Comparison of ENCODE assay signal across 11 cellular contexts in genomic region chr17:39867891-39868553, GRCh38. TPM values are rescaled to one million over a fixed set of nuclear protein-coding genes. Genes with fewer than 3 reads are reported as not detected.
DNase-seq lines count a peak whose midpoint lies in the region; ATAC-seq and TF ChIP-seq lines count a peak whose summit lies in the region.
"Had no signal": no experiment of that assay in that cellular context is flagged by ENCODE, and none has a peak within 500 bp of the region (broad histone marks: within the 10 kb centered on the region; RNA-seq: fewer than 3 reads in every experiment).

Gene ZPBP2, plus strand, starts transcription at chr17:39868202. Its CDS starts 153 bp downstream, at chr17:39868355.

- H3K36me3 ChIP-seq in adrenal gland (replicated peaks in 1 of 2): no peaks in the 10 kb centered on the region

- intact Hi-C loops in adrenal gland (cut with DNase I): no loop called here

- H3K27ac Mint-ChIP-seq in T-helper 17 cell: peak within 1 kb of the TSS; percentile 97
- peak within 1 kb of the TSS; percentile 99 for H3K27ac Mint-ChIP-seq in activated naive CD8-positive, alpha-beta T cell

- H3K27me3 ChIP-seq in adrenal gland: peaks cover 64% of the 10 kb centered on the region

- peaks cover 33% of the 10 kb centered on the region for H3K4me1 Mint-ChIP-seq in T-helper 17 cell
- H3K4me1 Mint-ChIP-seq in activated naive CD8-positive, alpha-beta T cell (ENCODE audit: low read depth): peaks cover 45% of the 10 kb centered on the region

- H3K4me3 ChIP-seq in GM12875 (ENCODE audit: low read depth, low read length) (peak within 1 kb of the TSS; percentile 26), adrenal gland (no peak within 1 kb of the TSS)
- H3K4me3 ChIP-seq: lung had no signal

- TF ChIP-seq POLR2A in adrenal gland (IDR thresholded peaks at IDR 0.05): no peak

- WGBS in adrenal gland, 4 donors: 18 to 47% (median 36%) methylated on average over 22 to 67 of the region's 67 CpGs

- H3K4me3 Mint-ChIP-seq in T-helper 17 cell: peak within 1 kb of the TSS; percentile 77
- H3K4me3 Mint-ChIP-seq in activated naive CD8-positive, alpha-beta T cell: peak within 1 kb of the TSS; percentile 82

- ATAC-seq in T-helper 17 cell (no peak), HG03196 (IDR thresholded peaks at IDR 0.05; ENCODE audit: unreplicated experiment) (no peak)

- H3K36me3 Mint-ChIP-seq in T-helper 17 cell (ENCODE audit: low read depth): no peaks in the 10 kb centered on the region
- H3K36me3 Mint-ChIP-seq in activated naive CD8-positive, alpha-beta T cell: no peaks in the 10 kb centered on the region

- TF ChIP-seq CTCF in GM12875 (IDR thresholded peaks at IDR 0.05; ENCODE audit: borderline replicate concordance, insufficient read depth, low read depth, low read length): no peak
- TF ChIP-seq CTCF in adrenal gland (IDR thresholded peaks at IDR 0.05): no peak

- H3K27ac ChIP-seq in adrenal gland: no peak within 1 kb of the TSS

- H3K27me3 Mint-ChIP-seq in T-helper 17 cell: no peaks in the 10 kb centered on the region
- no peaks in the 10 kb centered on the region for H3K27me3 Mint-ChIP-seq in activated naive CD8-positive, alpha-beta T cell

- H3K4me1 ChIP-seq in adrenal gland (replicated peaks in 1 of 2): peaks cover 3 to 9% of the 10 kb centered on the region in 2 donors

- H3K9me3 ChIP-seq in T-helper 17 cell (ENCODE audit: control insufficient read depth, low read length, poor library complexity, severe bottlenecking) (no peaks in the 10 kb centered on the region), adrenal gland (replicated peaks in 1 of 3) (no peaks in the 10 kb centered on the region)

- peak in 2 of 3 donors; percentile 54 to 55 for DNase-seq in T-helper 17 cell
- DNase-seq in stimulated activated CD4-positive, alpha-beta T cell treated with anti-CD3 and anti-CD28 coated beads, Interleukin-2, amount 100 ng/mL, for 24 hours: peak; percentile 65 to 71
- no peak for DNase-seq in NCI-H1417 treated with DMSO at 0.1 percent for 48 hours (lab: John Stamatoyannopoulos, UW)
- DNase-seq in glomerular visceral epithelial cell (ENCODE audit: extremely low spot score): no peak
- no peak for DNase-seq in adrenal gland
- DNase-seq: HCEC 1CT, MV-4-11 had no signal

- no peaks in the 10 kb centered on the region for H3K9me3 Mint-ChIP-seq in activated naive CD8-positive, alpha-beta T cell (ENCODE audit: low read depth)

RNA-seq across cellular contexts. Expression of gene ZPBP2, which starts in this region (rescaled TPM):
- total RNA-seq in T-helper 17 cell (under 1 TPM in 1 of 2 donors, not detected in 1; 0.37 TPM), adrenal gland (not detected)
- not detected for polyA plus RNA-seq in adrenal gland
- total RNA-seq: lung had no signal
- polyA plus RNA-seq: lung had no signal

Comparison
In these comparisons a context has a peak if more than half of its experiments do, and no peak if none do; other contexts are left out.
1. Peak in DNase-seq in T-helper 17 cell; RNA of the gene not detected or under 1 TPM.
2. DNase-seq: peak in stimulated activated CD4-positive, alpha-beta T cell treated with anti-CD3 and anti-CD28 coated beads, Interleukin-2, amount 100 ng/mL, for 24 hours (2 of 2); none in NCI-H1417 treated with DMSO at 0.1 percent for 48 hours (single experiment), glomerular visceral epithelial cell (single experiment) and adrenal gland (0 of 7).